Comparison of ENCODE assay signal across 1 cellular context in genomic region chr16:89172171-89172900, GRCh38.
TF ChIP-seq lines count a peak whose summit lies in the region.

No MANE protein-coding gene starts in this region.

TF ChIP-seq in H1, 55 proteins besides CTCF, POLR2A, EP300 and RAD21:
- TF ChIP-seq MAX (IDR thresholded peaks at IDR 0.05) (no peak), JUN (IDR thresholded peaks at IDR 0.05; ENCODE audit: low read depth, low read length) (no peak), ATF3 (IDR thresholded peaks at IDR 0.05; ENCODE audit: insufficient read depth, low read depth, low read length) (no peak), EZH2 (IDR thresholded peaks at IDR 0.05; ENCODE audit: low read depth, low read length, severe bottlenecking) (no peak), KDM1A (IDR thresholded peaks at IDR 0.05; ENCODE audit: borderline replicate concordance, low read length) (no peak), KDM5A (IDR thresholded peaks at IDR 0.05; ENCODE audit: low read length) (no peak)
TF ChIP-seq in H1: peak in this region for 0.
